In the genomic region with DNA sequence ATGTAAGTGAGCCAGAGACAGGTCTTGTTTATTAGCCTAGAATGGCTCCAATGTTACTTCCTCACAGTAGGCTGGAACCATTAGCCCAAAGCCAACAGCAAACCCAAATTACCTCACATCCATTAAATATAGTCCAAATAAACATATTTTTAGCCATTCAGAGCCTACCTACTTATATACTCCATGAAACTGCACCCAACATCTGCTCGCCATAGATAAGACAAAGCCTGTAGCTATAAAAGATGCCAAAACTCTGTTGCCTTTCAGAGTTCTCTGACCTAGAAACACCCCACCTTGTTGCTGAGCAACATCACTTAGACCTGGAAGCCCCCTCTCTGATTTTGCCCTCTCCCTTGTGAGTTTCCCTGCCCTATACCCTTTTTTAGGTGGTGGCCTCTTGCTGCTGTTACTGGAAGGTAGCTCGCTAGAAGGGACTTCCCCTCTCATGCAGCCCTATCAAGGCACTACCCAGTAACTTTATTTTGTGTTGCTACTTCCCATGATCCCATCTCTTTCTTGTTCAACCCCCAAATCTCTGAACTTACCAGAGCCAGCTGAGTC, we compare ENCODE assay signal across 30 cellular contexts.
"Had no signal": no experiment of that assay in that cellular context is flagged by ENCODE, and none has a peak within 500 bp of the region (broad histone marks: within the 10 kb centered on the region; RNA-seq: fewer than 3 reads in every experiment).

No MANE protein-coding gene starts in this region.

- ATAC-seq: activated CD4-positive, alpha-beta T cell treated with anti-CD3 and anti-CD28 coated beads for 36 hours; gastrocnemius medialis; mucosa of descending colon; right lobe of liver; T-helper 17 cell had no signal

- H3K9me3 ChIP-seq: ascending aorta, colonic mucosa, gastrocnemius medialis, left ventricle myocardium inferior, mucosa of descending colon, ovary, right lobe of liver, thoracic aorta, uterus had no signal

- H3K79me2 ChIP-seq: hepatocyte had no signal

- H3K4me1 ChIP-seq: colonic mucosa, right lobe of liver, uterus had no signal

- H2AFZ ChIP-seq: hepatocyte had no signal

- H3K4me1 Mint-ChIP-seq: activated CD4-positive, alpha-beta T cell treated with anti-CD3 and anti-CD28 coated beads for 36 hours; activated naive CD4-positive, alpha-beta T cell treated with anti-CD3 and anti-CD28 coated beads, Interleukin-2, amount 10 ng/mL, durations not matched to agents 7 days and 5 days; activated naive CD8-positive, alpha-beta T cell treated with anti-CD3 and anti-CD28 coated beads, Interleukin-2, amount 10 ng/mL, durations not matched to agents 7 days and 5 days; nephron; T-helper 17 cell had no signal

- H3K4me2 ChIP-seq: hepatocyte had no signal

- H3K27me3 ChIP-seq: ascending aorta, cardiac muscle cell, colonic mucosa, dorsolateral prefrontal cortex, gastrocnemius medialis, hepatocyte, ovary, right lobe of liver, uterus had no signal

- H3K36me3 Mint-ChIP-seq: activated naive CD4-positive, alpha-beta T cell treated with anti-CD3 and anti-CD28 coated beads, Interleukin-2, amount 10 ng/mL, durations not matched to agents 7 days and 5 days; activated naive CD8-positive, alpha-beta T cell treated with anti-CD3 and anti-CD28 coated beads, Interleukin-2, amount 10 ng/mL, durations not matched to agents 7 days and 5 days; brain had no signal

- H3K27me3 Mint-ChIP-seq: activated CD4-positive, alpha-beta T cell treated with anti-CD3 and anti-CD28 coated beads for 36 hours; activated naive CD4-positive, alpha-beta T cell treated with anti-CD3 and anti-CD28 coated beads, Interleukin-2, amount 10 ng/mL, durations not matched to agents 7 days and 5 days; progenitor cell of endocrine pancreas; T-helper 17 cell had no signal

- H3K4me3 ChIP-seq: ascending aorta, cardiac muscle cell, colonic mucosa, dorsolateral prefrontal cortex, gastrocnemius medialis, hepatocyte, left ventricle myocardium inferior, mucosa of descending colon, ovary, right lobe of liver, thoracic aorta, uterus had no signal

- DNase-seq: activated CD4-positive, alpha-beta T cell treated with anti-CD3 and anti-CD28 coated beads for 36 hours; activated CD4-positive, CD25-positive, alpha-beta regulatory T cell; activated naive CD4-positive, alpha-beta T cell treated with anti-CD3 and anti-CD28 coated beads, Interleukin-2, amount 10 ng/mL, durations not matched to agents 7 days and 5 days; activated naive CD8-positive, alpha-beta T cell treated with anti-CD3 and anti-CD28 coated beads, Interleukin-2, amount 10 ng/mL, durations not matched to agents 7 days and 5 days; activated T-cell treated with anti-CD3 and anti-CD28 coated beads for 4 hours; activated T-cell treated with anti-CD3 and anti-CD28 coated beads, Interleukin-2, amount 50 U/mL, for 72 hours; cerebellar nuclear complex; colonic mucosa; dorsolateral prefrontal cortex; effector memory CD4-positive, alpha-beta T cell; gastrocnemius medialis; glutamatergic neuron; islet precursor cell; left ventricle myocardium inferior; mucosa of descending colon; ovary; right lobe of liver; stimulated activated CD4-positive, alpha-beta T cell treated with anti-CD3 and anti-CD28 coated beads, Interleukin-2, amount 100 ng/mL, for 48 hours; T-helper 17 cell; T1000; trophoblast cell; uterus had no signal

- H3K4me3 Mint-ChIP-seq: activated CD4-positive, alpha-beta T cell treated with anti-CD3 and anti-CD28 coated beads for 36 hours; activated naive CD4-positive, alpha-beta T cell treated with anti-CD3 and anti-CD28 coated beads, Interleukin-2, amount 10 ng/mL, durations not matched to agents 7 days and 5 days; activated naive CD8-positive, alpha-beta T cell treated with anti-CD3 and anti-CD28 coated beads, Interleukin-2, amount 10 ng/mL, durations not matched to agents 7 days and 5 days; activated T-cell treated with anti-CD3 and anti-CD28 coated beads, Interleukin-2, amount 50 U/mL, for 72 hours; brain; nephron; stimulated activated naive CD8-positive, alpha-beta T cell treated with anti-CD3 and anti-CD28 coated beads, Interleukin-15, Interleukin-2, amounts not matched to agents 100 ng/mL and 50 ng/mL, for 24 hours; T-helper 17 cell had no signal

- H3K9me3 Mint-ChIP-seq: activated naive CD4-positive, alpha-beta T cell treated with anti-CD3 and anti-CD28 coated beads, Interleukin-2, amount 10 ng/mL, durations not matched to agents 7 days and 5 days; activated naive CD8-positive, alpha-beta T cell treated with anti-CD3 and anti-CD28 coated beads, Interleukin-2, amount 10 ng/mL, durations not matched to agents 7 days and 5 days; activated T-cell treated with anti-CD3 and anti-CD28 coated beads, Interleukin-2, amount 50 U/mL, for 72 hours; brain; nephron; stimulated activated naive CD8-positive, alpha-beta T cell treated with anti-CD3 and anti-CD28 coated beads, Interleukin-15, Interleukin-2, amounts not matched to agents 100 ng/mL and 50 ng/mL, for 24 hours had no signal

- H3K27ac ChIP-seq: ascending aorta, cardiac muscle cell, colonic mucosa, gastrocnemius medialis, hepatocyte, left ventricle myocardium inferior, ovary, right lobe of liver, thoracic aorta, uterus had no signal

- H3K27ac Mint-ChIP-seq: activated CD4-positive, alpha-beta T cell treated with anti-CD3 and anti-CD28 coated beads for 36 hours; activated naive CD4-positive, alpha-beta T cell treated with anti-CD3 and anti-CD28 coated beads, Interleukin-2, amount 10 ng/mL, durations not matched to agents 7 days and 5 days; activated naive CD8-positive, alpha-beta T cell treated with anti-CD3 and anti-CD28 coated beads, Interleukin-2, amount 10 ng/mL, durations not matched to agents 7 days and 5 days; activated T-cell treated with anti-CD3 and anti-CD28 coated beads, Interleukin-2, amount 50 U/mL, for 72 hours; brain; nephron; progenitor cell of endocrine pancreas; stimulated activated naive CD8-positive, alpha-beta T cell treated with anti-CD3 and anti-CD28 coated beads, Interleukin-15, Interleukin-2, amounts not matched to agents 100 ng/mL and 50 ng/mL, for 24 hours; T-helper 17 cell had no signal

- H3K36me3 ChIP-seq: ascending aorta, cardiac muscle cell, colonic mucosa, gastrocnemius medialis, left ventricle myocardium inferior, ovary, right lobe of liver, thoracic aorta, uterus had no signal
